ENCODE assay signal across 5 cellular contexts in the genomic region with DNA sequence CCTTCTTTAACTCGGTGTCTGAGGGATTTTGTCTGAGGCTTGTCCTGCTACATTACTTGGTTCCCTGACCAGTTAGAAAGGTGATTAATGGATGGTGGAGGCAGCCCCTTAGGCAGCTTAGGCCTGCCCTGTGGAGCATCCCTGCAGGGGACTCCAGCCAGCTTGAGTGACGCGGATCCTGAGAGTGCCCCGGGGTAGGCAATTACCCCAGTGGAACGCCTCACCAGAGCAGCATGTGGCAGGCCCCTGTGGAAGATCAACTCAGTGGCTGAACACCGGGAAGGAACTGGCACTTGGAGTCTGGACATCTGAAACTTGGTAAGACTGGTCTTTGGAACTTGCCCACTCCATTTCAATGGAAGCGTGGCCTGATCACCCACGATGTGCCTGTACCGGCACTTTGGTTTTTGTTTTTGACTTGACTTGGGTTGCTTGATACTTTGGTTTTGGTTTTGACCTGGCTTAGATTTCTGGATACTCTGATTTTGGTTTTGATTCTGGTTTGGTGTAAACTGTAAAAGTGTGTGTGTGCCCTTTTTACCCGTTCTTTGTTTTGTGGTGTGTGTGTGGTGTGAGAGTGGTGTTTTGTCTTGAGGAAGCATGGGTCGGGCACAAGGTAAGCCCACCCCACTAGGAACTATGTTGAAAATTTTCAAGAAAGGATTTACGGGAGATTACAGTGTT. TPM values are rescaled to one million over a fixed set of nuclear protein-coding genes. Genes with fewer than 3 reads are reported as not detected.
"Had no signal": no experiment of that assay in that cellular context is flagged by ENCODE, and none has a peak within 500 bp of the region (broad histone marks: within the 10 kb centered on the region; RNA-seq: fewer than 3 reads in every experiment).

No MANE protein-coding gene starts in this region.

RNA-seq across cellular contexts. Expression of a gene that starts 27.9 kb away (rescaled TPM):
- total RNA-seq: LHCN-M2, PC-3, Peyer's patch, Right ventricle myocardium superior, SJSA1 had no signal
